1 cellular context compared by ENCODE assay signal in genomic region chr2:172252154-172252553, GRCh38.
TF ChIP-seq lines count a peak whose summit lies in the region.

No MANE protein-coding gene starts in this region.

TF ChIP-seq in K562, 482 proteins besides CTCF, POLR2A, EP300 and RAD21 (continued from another document):
- TF ChIP-seq TFAP4 (CRISPR knock-in tag; IDR thresholded peaks at IDR 0.05; ENCODE audit: borderline replicate concordance) (no peak), ELK1 (CRISPR knock-in tag; IDR thresholded peaks at IDR 0.05) (no peak), ZNF165 (CRISPR knock-in tag; IDR thresholded peaks at IDR 0.05; ENCODE audit: borderline replicate concordance) (no peak), TCF7L2 (IDR thresholded peaks at IDR 0.05; ENCODE audit: low read depth, low read length) (no peak), EGR1 (conservative IDR thresholded peaks at IDR 0.05) (no peak), ERF (CRISPR knock-in tag; IDR thresholded peaks at IDR 0.05) (0 out of 2 replicates have a peak, but pooled peaks have one; percentile 37), L3MBTL2 (IDR thresholded peaks at IDR 0.05) (peak; percentile 23; the same call in 1 of the 2 replicates)
